Comparison of ENCODE assay signal across 7 cellular contexts in genomic region chr6:33391278-33392167, GRCh38. TPM values are rescaled to one million over a fixed set of nuclear protein-coding genes. Genes with fewer than 3 reads are reported as not detected.
DNase-seq lines count a peak whose midpoint lies in the region; ATAC-seq and TF ChIP-seq lines count a peak whose summit lies in the region.

A gene with protein sequence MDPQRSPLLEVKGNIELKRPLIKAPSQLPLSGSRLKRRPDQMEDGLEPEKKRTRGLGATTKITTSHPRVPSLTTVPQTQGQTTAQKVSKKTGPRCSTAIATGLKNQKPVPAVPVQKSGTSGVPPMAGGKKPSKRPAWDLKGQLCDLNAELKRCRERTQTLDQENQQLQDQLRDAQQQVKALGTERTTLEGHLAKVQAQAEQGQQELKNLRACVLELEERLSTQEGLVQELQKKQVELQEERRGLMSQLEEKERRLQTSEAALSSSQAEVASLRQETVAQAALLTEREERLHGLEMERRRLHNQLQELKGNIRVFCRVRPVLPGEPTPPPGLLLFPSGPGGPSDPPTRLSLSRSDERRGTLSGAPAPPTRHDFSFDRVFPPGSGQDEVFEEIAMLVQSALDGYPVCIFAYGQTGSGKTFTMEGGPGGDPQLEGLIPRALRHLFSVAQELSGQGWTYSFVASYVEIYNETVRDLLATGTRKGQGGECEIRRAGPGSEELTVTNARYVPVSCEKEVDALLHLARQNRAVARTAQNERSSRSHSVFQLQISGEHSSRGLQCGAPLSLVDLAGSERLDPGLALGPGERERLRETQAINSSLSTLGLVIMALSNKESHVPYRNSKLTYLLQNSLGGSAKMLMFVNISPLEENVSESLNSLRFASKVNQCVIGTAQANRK (plus strand): TSS chr6:33391823. CDS start chr6:33391986, 163 bp downstream.

- H3K4me3 ChIP-seq in ascending aorta, result peak within 1 kb of the TSS; percentile 65 to 77
- peak within 1 kb of the TSS; percentile 4 for H3K4me3 ChIP-seq in right cardiac atrium (ENCODE audit: low read length)

- DNase-seq in NCI-H187 (lab: John Stamatoyannopoulos, UW), result peak; percentile 98 to 99
- peak; percentile 96 to 99 for DNase-seq in ascending aorta (ENCODE audit: low spot score in 2 of 2)
- peak; percentile 99 to 100 (median 100) for DNase-seq in right cardiac atrium
- peak; percentile 100 for DNase-seq in putamen (ENCODE audit: low spot score)

- peak within 1 kb of the TSS; percentile 91 to 93 for H3K27ac ChIP-seq in ascending aorta
- H3K27ac ChIP-seq in right cardiac atrium (ENCODE audit: low read length), result peak within 1 kb of the TSS; percentile 89

- no peaks in the 10 kb centered on the region for H3K9me3 ChIP-seq in ascending aorta
- H3K9me3 ChIP-seq in right cardiac atrium (ENCODE audit: control insufficient read depth, low read length), result no peaks in the 10 kb centered on the region

- H3K36me3 ChIP-seq in ascending aorta, result no peaks in the 10 kb centered on the region

- intact Hi-C loops in T-helper 2 cell treated with Interferon-gamma antibody and Interleukin-4, amounts not matched to agents 100 ng/mL and 5 ng/mL, for 36 hours (cut with micrococcal nuclease), result loop anchor here (1.0 to 2.0 kb wide), 11 partner anchors 19 to 189 kb away; partner anchors contain the start of genes B3GALT4, BAK1, PFDN6 and WDR46
- intact Hi-C loops in ascending aorta (cut with DNase I) (loop anchor here (1.0 to 5.0 kb wide), 8 partner anchors 19 to 184 kb away; partner anchors contain the start of genes PFDN6, RING1, RPS18 and WDR46), right cardiac atrium (cut with DNase I) (no loop called here)

- H3K4me1 ChIP-seq in ascending aorta (peaks cover 3 to 6% of the 10 kb centered on the region in 2 donors), right cardiac atrium (ENCODE audit: control insufficient read depth, insufficient read depth, low read length) (no peaks in the 10 kb centered on the region)

- peak; percentile 75 for TF ChIP-seq POLR2A in GM15510 (IDR thresholded peaks at IDR 0.05; ENCODE audit: borderline replicate concordance, extremely low read depth, insufficient read length)

- no peaks in the 10 kb centered on the region for H3K27me3 ChIP-seq in ascending aorta
- no peaks in the 10 kb centered on the region for H3K27me3 ChIP-seq in right cardiac atrium (ENCODE audit: control insufficient read depth, insufficient read depth)

- ATAC-seq in HG02938 (IDR thresholded peaks at IDR 0.05; ENCODE audit: unreplicated experiment) (peak; percentile 87), right cardiac atrium (peak; percentile 99)

- under 1% methylated on average over 90 of the region's 90 CpGs for WGBS in right cardiac atrium

- TF ChIP-seq CTCF in ascending aorta (IDR thresholded peaks at IDR 0.05), result peak; percentile 93 to 96 (median 94)

RNA-seq across cellular contexts. Expression of the gene that starts here (rescaled TPM):
- total RNA-seq in T-helper 2 cell treated with Interferon-gamma antibody and Interleukin-4, amounts not matched to agents 100 ng/mL and 5 ng/mL, for 36 hours, result 123 and 127 TPM in 2 replicates
- not detected for total RNA-seq in ascending aorta
- 1 to 10 TPM in 2 of 4 donors, under 1 TPM in 1, not detected in 1; 0.62 to 1.2 (median 1.1) TPM for total RNA-seq in right cardiac atrium
- polyA plus RNA-seq in right cardiac atrium, result 0.16 TPM

Comparison
In these comparisons a context has a peak if more than half of its experiments do, and no peak if none do; other contexts are left out.
1. Peak in every context shown above with its lines: DNase-seq, ATAC-seq, H3K4me3 ChIP-seq and H3K27ac ChIP-seq.
2. RNA of the gene that starts here (total RNA-seq): 123 to 127 TPM in T-helper 2 cell treated with Interferon-gamma antibody and Interleukin-4, amounts not matched to agents 100 ng/mL and 5 ng/mL, for 36 hours; 0.62 to 1.2 TPM in right cardiac atrium and not detected in ascending aorta (single experiment); every median in the first group is over 10 times any median in the second.
3. Peak in DNase-seq, H3K4me3 ChIP-seq and H3K27ac ChIP-seq in ascending aorta; RNA of the gene not detected or under 1 TPM.
4. intact Hi-C loops: an anchor here in T-helper 2 cell treated with Interferon-gamma antibody and Interleukin-4, amounts not matched to agents 100 ng/mL and 5 ng/mL, for 36 hours (1.0 to 2.0 kb wide) and ascending aorta (1.0 to 5.0 kb wide); none called in right cardiac atrium.